In genomic region chr16:8962393-8963009, GRCh38 we compare ENCODE assay signal across 8 cellular contexts. TPM values are rescaled to one million over a fixed set of nuclear protein-coding genes. Genes with fewer than 3 reads are reported as not detected.
A peak's percentile ranks its signal among the peaks of the same experiment; 100 is the strongest.
DNase-seq lines count a peak whose midpoint lies in the region; ATAC-seq lines count a peak whose summit lies in the region.

No MANE protein-coding gene starts in this region.

- peaks cover 10% of the 10 kb centered on the region for H3K36me3 Mint-ChIP-seq in activated CD4-positive, alpha-beta T cell treated with anti-CD3 and anti-CD28 coated beads, Interleukin-2, amount 10 ng/mL, durations not matched to agents 24 days and 14 days (ENCODE audit: low read depth)
- H3K36me3 Mint-ChIP-seq in naive thymus-derived CD8-positive, alpha-beta T cell, result peaks cover 0 to 4% (median 0%) of the 10 kb centered on the region in 3 donors

- H3K4me1 Mint-ChIP-seq in activated CD4-positive, alpha-beta T cell treated with anti-CD3 and anti-CD28 coated beads, Interleukin-2, amount 10 ng/mL, durations not matched to agents 24 days and 14 days, result peaks cover 50% of the 10 kb centered on the region
- peaks cover 36 to 62% (median 49%) of the 10 kb centered on the region in 4 donors for H3K4me1 Mint-ChIP-seq in naive thymus-derived CD8-positive, alpha-beta T cell

- peak overlapping the region; percentile 79 for H3K27ac ChIP-seq in urinary bladder (ENCODE audit: low read depth)

- POLR2A ChIA-PET in naive thymus-derived CD8-positive, alpha-beta T cell (lab: Charles Lee), result interaction anchor here (0.8 to 5.8 kb wide), 4 partner anchors 14 to 129 kb away, joined by 4 to 43 read pairs (median 4); partner anchors contain the start of genes CARHSP1 and HAPSTR1

- H3K27me3 Mint-ChIP-seq in activated CD4-positive, alpha-beta T cell treated with anti-CD3 and anti-CD28 coated beads, Interleukin-2, amount 10 ng/mL, durations not matched to agents 24 days and 14 days, result peaks cover 5% of the 10 kb centered on the region
- H3K27me3 Mint-ChIP-seq in naive thymus-derived CD8-positive, alpha-beta T cell, result peaks cover 0 to 2% (median 0%) of the 10 kb centered on the region in 5 donors

- H3K36me3 ChIP-seq in urinary bladder (ENCODE audit: insufficient read depth), result no peaks in the 10 kb centered on the region

- peak overlapping the region; percentile 93 for H3K27ac Mint-ChIP-seq in activated CD4-positive, alpha-beta T cell treated with anti-CD3 and anti-CD28 coated beads, Interleukin-2, amount 10 ng/mL, durations not matched to agents 24 days and 14 days
- peak overlapping the region; percentile 88 to 98 (median 96) for H3K27ac Mint-ChIP-seq in naive thymus-derived CD8-positive, alpha-beta T cell

- peak overlapping the region; percentile 98 for H3K4me3 ChIP-seq in urinary bladder (ENCODE audit: low read depth, low read length)

- peak; percentile 47 for DNase-seq in NCI-H146 (lab: John Stamatoyannopoulos, UW)
- no peak for DNase-seq in NCI-H146 treated with DMSO at 0.1 percent for 48 hours (lab: John Stamatoyannopoulos, UW; ENCODE audit: unreplicated experiment)
- DNase-seq in activated CD4-positive, alpha-beta T cell treated with anti-CD3 and anti-CD28 coated beads, Interleukin-2, amount 10 ng/mL, durations not matched to agents 24 days and 14 days, result peak; percentile 85
- DNase-seq in effector CD4-positive, alpha-beta T cell, result peak; percentile 45
- peak; percentile 36 to 72 (median 54) for DNase-seq in naive thymus-derived CD8-positive, alpha-beta T cell

- peak overlapping the region; percentile 94 for H3K4me3 Mint-ChIP-seq in activated CD4-positive, alpha-beta T cell treated with anti-CD3 and anti-CD28 coated beads, Interleukin-2, amount 10 ng/mL, durations not matched to agents 24 days and 14 days
- peak overlapping the region; percentile 85 to 99 (median 96) for H3K4me3 Mint-ChIP-seq in naive thymus-derived CD8-positive, alpha-beta T cell

- WGBS in urinary bladder, result 1% methylated on average over 50 of the region's 50 CpGs

- H3K9me3 Mint-ChIP-seq in activated CD4-positive, alpha-beta T cell treated with anti-CD3 and anti-CD28 coated beads, Interleukin-2, amount 10 ng/mL, durations not matched to agents 24 days and 14 days, result no peaks in the 10 kb centered on the region
- H3K9me3 Mint-ChIP-seq in naive thymus-derived CD8-positive, alpha-beta T cell, result no peaks in the 10 kb centered on the region

- intact Hi-C loops in activated CD4-positive, alpha-beta T cell treated with anti-CD3 and anti-CD28 coated beads, Interleukin-2, amount 10 ng/mL, durations not matched to agents 24 days and 14 days (cut with micrococcal nuclease), result loop anchor here (2.0 to 5.0 kb wide), 5 partner anchors 26 to 1780 kb away; partner anchors contain the start of genes ABAT, HAPSTR1 and NUBP1

- ATAC-seq in HG03571 (IDR thresholded peaks at IDR 0.05; ENCODE audit: unreplicated experiment) (peak; percentile 23), HG03442 (IDR thresholded peaks at IDR 0.05; ENCODE audit: unreplicated experiment) (no peak)
- ATAC-seq in naive thymus-derived CD8-positive, alpha-beta T cell, result peak; percentile 30 to 55

- peaks cover 3% of the 10 kb centered on the region for H3K4me1 ChIP-seq in urinary bladder (ENCODE audit: insufficient read depth)

RNA-seq across cellular contexts. Expression of gene USP7, which starts 1.2 kb away (rescaled TPM):
- total RNA-seq in activated CD4-positive, alpha-beta T cell treated with anti-CD3 and anti-CD28 coated beads, Interleukin-2, amount 10 ng/mL, durations not matched to agents 24 days and 14 days, result 180 and 186 TPM in 2 replicates
- total RNA-seq in naive thymus-derived CD8-positive, alpha-beta T cell, result 100 to 1,000 TPM; 201 to 207 TPM
- 1 to 10 TPM; 6.4 to 9.9 (median 9.2) TPM for polyA plus RNA-seq in naive thymus-derived CD8-positive, alpha-beta T cell
- 100 TPM for total RNA-seq in urinary bladder
- polyA plus RNA-seq in urinary bladder, result 39.1 TPM
